Comparison of ENCODE assay signal across 8 cellular contexts in the genomic region with DNA sequence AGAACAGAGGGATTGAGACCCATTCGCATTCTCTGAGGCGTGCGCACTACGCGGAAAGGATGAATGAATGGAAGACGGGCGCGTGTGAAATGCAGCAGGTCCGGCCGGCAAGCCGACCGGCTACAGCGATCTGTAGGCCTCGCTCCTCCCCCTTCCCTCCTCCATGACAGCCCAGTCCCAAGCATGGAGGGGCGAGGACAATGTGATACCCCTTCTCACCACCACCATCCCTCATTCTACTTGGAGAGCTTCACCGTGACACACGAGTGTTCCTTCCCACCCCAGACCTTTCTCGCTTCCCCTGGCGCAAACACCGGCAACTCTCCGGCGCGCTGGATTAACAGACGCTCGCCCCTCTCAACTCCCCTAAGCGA. TPM values are rescaled to one million over a fixed set of nuclear protein-coding genes. Genes with fewer than 3 reads are reported as not detected.
DNase-seq lines count a peak whose midpoint lies in the region; ATAC-seq, FAIRE-seq and TF ChIP-seq lines count a peak whose summit lies in the region.

No MANE protein-coding gene starts in this region.

- ATAC-seq in A549 = peak; percentile 76 to 85
- ATAC-seq in GM18511 (IDR thresholded peaks at IDR 0.05; ENCODE audit: unreplicated experiment) = peak; percentile 47
- ATAC-seq in HG02981 (IDR thresholded peaks at IDR 0.05; ENCODE audit: unreplicated experiment) = peak; percentile 33
- peak; percentile 52 for ATAC-seq in left colon

- FAIRE-seq in A549 (lab: Jason Lieb, UNC) = no peak

- TF ChIP-seq POLR2A in A549 (IDR thresholded peaks at IDR 0.05; ENCODE audit: low read length) = peak; percentile 50; the same call in 1 of the 2 replicates

- POLR2A ChIA-PET in A549 (lab: Yijun Ruan, JAX) = interaction anchor here (0.6 to 3.4 kb wide), 7 partner anchors 18 to 667 kb away, joined by 3 to 37 read pairs (median 14); a partner anchor contains a TSS

- H3K27ac ChIP-seq in A549 (peak overlapping the region; percentile 92 to 100), cingulate gyrus (ENCODE audit: low read depth, low read length) (peak overlapping the region; percentile 77)

- peaks cover 17% of the 10 kb centered on the region for H3K4me1 ChIP-seq in A549

- peak; percentile 67 to 83 for DNase-seq in A549 (ENCODE audit: low read depth in 1 of 2, low spot score in 1 of 2)
- peak; percentile 40 for DNase-seq in NCI-H2227 treated with DMSO at 0.1 percent for 48 hours (lab: John Stamatoyannopoulos, UW)
- peak; percentile 50 for DNase-seq in activated CD4-positive, alpha-beta T cell treated with anti-CD3 and anti-CD28 coated beads for 1 hour
- peak; percentile 79 to 80 for DNase-seq in left colon
- DNase-seq in stimulated activated CD4-positive, alpha-beta T cell treated with anti-CD3 and anti-CD28 coated beads, Interleukin-2, amount 100 ng/mL, for 4 hours (ENCODE audit: low read depth) = peak; percentile 56

- TF ChIP-seq RAD21 in A549 (conservative IDR thresholded peaks at IDR 0.05 in 1 of 2, IDR thresholded peaks at IDR 0.05 in 1 of 2) = no peak

- intact Hi-C loops in left colon (cut with DNase I, micrococcal nuclease) = no loop called here

- WGBS in A549 (ENCODE audit: missing lambda C conversion rate) = under 1% methylated on average over 18 of the region's 26 CpGs

- no peak for TF ChIP-seq CTCF in A549 (IDR thresholded peaks at IDR 0.05)

- H3K4me3 ChIP-seq in A549 = peak overlapping the region; percentile 75

- H3K9me3 ChIP-seq in A549 = no peaks in the 10 kb centered on the region

- CTCF ChIA-PET in A549 (lab: Yijun Ruan, JAX) = interaction anchor here (0.7 to 1.6 kb wide), 4 partner anchors 11 to 461 kb away, joined by 3 to 5 read pairs (median 3); no protein-coding TSS in a partner anchor

- H3K4me2 ChIP-seq in A549 = peak overlapping the region; percentile 78

- no peak for TF ChIP-seq EP300 in A549 (IDR thresholded peaks at IDR 0.05)

TF ChIP-seq in A549, 52 proteins besides CTCF, POLR2A, EP300 and RAD21:
- 0 out of 2 replicates have a peak, but pooled peaks have one; percentile 37 for TF ChIP-seq MYC (IDR thresholded peaks at IDR 0.05; ENCODE audit: borderline replicate concordance, low read length)
- TF ChIP-seq RCOR1 (IDR thresholded peaks at IDR 0.05; ENCODE audit: low read depth, low read length) = no peak
- no peak for TF ChIP-seq SMC3 (IDR thresholded peaks at IDR 0.05)
- no peak for TF ChIP-seq NR3C1 (IDR thresholded peaks at IDR 0.05)
- TF ChIP-seq FOSB (CRISPR knock-in tag; IDR thresholded peaks at IDR 0.05) = no peak
- TF ChIP-seq ZC3H11A (IDR thresholded peaks at IDR 0.05) = no peak
- TF ChIP-seq, protein P1, sequence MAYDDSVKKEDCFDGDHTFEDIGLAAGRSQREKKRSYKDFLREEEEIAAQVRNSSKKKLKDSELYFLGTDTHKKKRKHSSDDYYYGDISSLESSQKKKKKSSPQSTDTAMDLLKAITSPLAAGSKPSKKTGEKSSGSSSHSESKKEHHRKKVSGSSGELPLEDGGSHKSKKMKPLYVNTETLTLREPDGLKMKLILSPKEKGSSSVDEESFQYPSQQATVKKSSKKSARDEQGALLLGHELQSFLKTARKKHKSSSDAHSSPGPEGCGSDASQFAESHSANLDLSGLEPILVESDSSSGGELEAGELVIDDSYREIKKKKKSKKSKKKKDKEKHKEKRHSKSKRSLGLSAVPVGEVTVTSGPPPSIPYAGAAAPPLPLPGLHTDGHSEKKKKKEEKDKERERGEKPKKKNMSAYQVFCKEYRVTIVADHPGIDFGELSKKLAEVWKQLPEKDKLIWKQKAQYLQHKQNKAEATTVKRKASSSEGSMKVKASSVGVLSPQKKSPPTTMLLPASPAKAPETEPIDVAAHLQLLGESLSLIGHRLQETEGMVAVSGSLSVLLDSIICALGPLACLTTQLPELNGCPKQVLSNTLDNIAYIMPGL (CRISPR knock-in tag; IDR thresholded peaks at IDR 0.05; ENCODE audit: borderline replicate concordance) = no peak
- TF ChIP-seq, protein P2, sequence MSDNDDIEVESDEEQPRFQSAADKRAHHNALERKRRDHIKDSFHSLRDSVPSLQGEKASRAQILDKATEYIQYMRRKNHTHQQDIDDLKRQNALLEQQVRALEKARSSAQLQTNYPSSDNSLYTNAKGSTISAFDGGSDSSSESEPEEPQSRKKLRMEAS (IDR thresholded peaks at IDR 0.05) = peak; percentile 64
- TF ChIP-seq, protein P3, sequence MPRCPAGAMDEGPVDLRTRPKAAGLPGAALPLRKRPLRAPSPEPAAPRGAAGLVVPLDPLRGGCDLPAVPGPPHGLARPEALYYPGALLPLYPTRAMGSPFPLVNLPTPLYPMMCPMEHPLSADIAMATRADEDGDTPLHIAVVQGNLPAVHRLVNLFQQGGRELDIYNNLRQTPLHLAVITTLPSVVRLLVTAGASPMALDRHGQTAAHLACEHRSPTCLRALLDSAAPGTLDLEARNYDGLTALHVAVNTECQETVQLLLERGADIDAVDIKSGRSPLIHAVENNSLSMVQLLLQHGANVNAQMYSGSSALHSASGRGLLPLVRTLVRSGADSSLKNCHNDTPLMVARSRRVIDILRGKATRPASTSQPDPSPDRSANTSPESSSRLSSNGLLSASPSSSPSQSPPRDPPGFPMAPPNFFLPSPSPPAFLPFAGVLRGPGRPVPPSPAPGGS (IDR thresholded peaks at IDR 0.05) = no peak
- no peak for TF ChIP-seq PHF8 (IDR thresholded peaks at IDR 0.05; ENCODE audit: borderline replicate concordance, low read depth)
- no peak for TF ChIP-seq TP53 (CRISPR knock-in tag; IDR thresholded peaks at IDR 0.05)
- TF ChIP-seq SREBF2 (IDR thresholded peaks at IDR 0.05) = no peak
- TF ChIP-seq, protein P4, sequence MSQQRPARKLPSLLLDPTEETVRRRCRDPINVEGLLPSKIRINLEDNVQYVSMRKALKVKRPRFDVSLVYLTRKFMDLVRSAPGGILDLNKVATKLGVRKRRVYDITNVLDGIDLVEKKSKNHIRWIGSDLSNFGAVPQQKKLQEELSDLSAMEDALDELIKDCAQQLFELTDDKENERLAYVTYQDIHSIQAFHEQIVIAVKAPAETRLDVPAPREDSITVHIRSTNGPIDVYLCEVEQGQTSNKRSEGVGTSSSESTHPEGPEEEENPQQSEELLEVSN (IDR thresholded peaks at IDR 0.05; ENCODE audit: borderline replicate concordance, low read depth) = 0 out of 2 replicates have a peak, but pooled peaks have one; percentile 34
- TF ChIP-seq ZFP36 (IDR thresholded peaks at IDR 0.05; ENCODE audit: borderline replicate concordance, partially characterized antibody) = no peak
- no peak for TF ChIP-seq MAFK (IDR thresholded peaks at IDR 0.05; ENCODE audit: partially characterized antibody)
- TF ChIP-seq POLR2AphosphoS2 (conservative IDR thresholded peaks at IDR 0.05; ENCODE audit: low read length) = no peak
- TF ChIP-seq KDM1A (IDR thresholded peaks at IDR 0.05; ENCODE audit: low read depth) = no peak
- no peak for TF ChIP-seq FOXS1 (CRISPR knock-in tag; IDR thresholded peaks at IDR 0.05)
- no peak for TF ChIP-seq ZNF302 (CRISPR knock-in tag; IDR thresholded peaks at IDR 0.05)
- TF ChIP-seq TFCP2L1 (CRISPR knock-in tag; IDR thresholded peaks at IDR 0.05) = no peak
- TF ChIP-seq, protein P5, sequence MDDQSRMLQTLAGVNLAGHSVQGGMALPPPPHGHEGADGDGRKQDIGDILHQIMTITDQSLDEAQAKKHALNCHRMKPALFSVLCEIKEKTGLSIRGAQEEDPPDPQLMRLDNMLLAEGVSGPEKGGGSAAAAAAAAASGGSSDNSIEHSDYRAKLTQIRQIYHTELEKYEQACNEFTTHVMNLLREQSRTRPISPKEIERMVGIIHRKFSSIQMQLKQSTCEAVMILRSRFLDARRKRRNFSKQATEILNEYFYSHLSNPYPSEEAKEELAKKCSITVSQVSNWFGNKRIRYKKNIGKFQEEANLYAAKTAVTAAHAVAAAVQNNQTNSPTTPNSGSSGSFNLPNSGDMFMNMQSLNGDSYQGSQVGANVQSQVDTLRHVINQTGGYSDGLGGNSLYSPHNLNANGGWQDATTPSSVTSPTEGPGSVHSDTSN (IDR thresholded peaks at IDR 0.05) = no peak
- no peak for TF ChIP-seq NFE2L2 (conservative IDR thresholded peaks at IDR 0.05; ENCODE audit: low read length)
- TF ChIP-seq, protein P6, sequence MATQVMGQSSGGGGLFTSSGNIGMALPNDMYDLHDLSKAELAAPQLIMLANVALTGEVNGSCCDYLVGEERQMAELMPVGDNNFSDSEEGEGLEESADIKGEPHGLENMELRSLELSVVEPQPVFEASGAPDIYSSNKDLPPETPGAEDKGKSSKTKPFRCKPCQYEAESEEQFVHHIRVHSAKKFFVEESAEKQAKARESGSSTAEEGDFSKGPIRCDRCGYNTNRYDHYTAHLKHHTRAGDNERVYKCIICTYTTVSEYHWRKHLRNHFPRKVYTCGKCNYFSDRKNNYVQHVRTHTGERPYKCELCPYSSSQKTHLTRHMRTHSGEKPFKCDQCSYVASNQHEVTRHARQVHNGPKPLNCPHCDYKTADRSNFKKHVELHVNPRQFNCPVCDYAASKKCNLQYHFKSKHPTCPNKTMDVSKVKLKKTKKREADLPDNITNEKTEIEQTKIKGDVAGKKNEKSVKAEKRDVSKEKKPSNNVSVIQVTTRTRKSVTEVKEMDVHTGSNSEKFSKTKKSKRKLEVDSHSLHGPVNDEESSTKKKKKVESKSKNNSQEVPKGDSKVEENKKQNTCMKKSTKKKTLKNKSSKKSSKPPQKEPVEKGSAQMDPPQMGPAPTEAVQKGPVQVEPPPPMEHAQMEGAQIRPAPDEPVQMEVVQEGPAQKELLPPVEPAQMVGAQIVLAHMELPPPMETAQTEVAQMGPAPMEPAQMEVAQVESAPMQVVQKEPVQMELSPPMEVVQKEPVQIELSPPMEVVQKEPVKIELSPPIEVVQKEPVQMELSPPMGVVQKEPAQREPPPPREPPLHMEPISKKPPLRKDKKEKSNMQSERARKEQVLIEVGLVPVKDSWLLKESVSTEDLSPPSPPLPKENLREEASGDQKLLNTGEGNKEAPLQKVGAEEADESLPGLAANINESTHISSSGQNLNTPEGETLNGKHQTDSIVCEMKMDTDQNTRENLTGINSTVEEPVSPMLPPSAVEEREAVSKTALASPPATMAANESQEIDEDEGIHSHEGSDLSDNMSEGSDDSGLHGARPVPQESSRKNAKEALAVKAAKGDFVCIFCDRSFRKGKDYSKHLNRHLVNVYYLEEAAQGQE (IDR thresholded peaks at IDR 0.05) = no peak

RNA-seq across cellular contexts. Expression of a gene that starts 0.8 kb away (rescaled TPM):
- polyA plus RNA-seq in A549 (2011; rRNA removed) (77.1 and 147 TPM in 2 replicates), A549 (2017; fragmentation: RNase III; extraction: RNeasy Plus Mini Kit Qiagen cat#74134 plus additional on column Dnase treatment) (150 to 165 TPM (median 151 TPM) in 3 replicates)
- 35.9 and 50.7 TPM in 2 replicates for polyA plus RNA-seq in A549 (2012; cell fraction: cytosol; rRNA removed)
- 12.9 and 25.4 TPM in 2 replicates for polyA plus RNA-seq in A549 (2012; cell fraction: nucleus; rRNA removed)
- 34.1 and 42.4 TPM in 2 replicates for polyA minus RNA-seq in A549 (2011; rRNA and poly(A)+ RNA removed)
- 10 to 100 TPM; 92.6 to 97.1 TPM for total RNA-seq in left colon

Comparison
In these comparisons a context has a peak if more than half of its experiments do, and no peak if none do; other contexts are left out.
1. Peak in every context shown above with its lines: DNase-seq, ATAC-seq, H3K4me3 ChIP-seq and H3K27ac ChIP-seq.